In genomic region chr16:67394271-67395104, GRCh38 we compare ENCODE assay signal across 9 cellular contexts. TPM values are rescaled to one million over a fixed set of nuclear protein-coding genes. Genes with fewer than 3 reads are reported as not detected.
DNase-seq lines count a peak whose midpoint lies in the region; ATAC-seq, FAIRE-seq and TF ChIP-seq lines count a peak whose summit lies in the region.
"Had no signal": no experiment of that assay in that cellular context is flagged by ENCODE, and none has a peak within 500 bp of the region (broad histone marks: within the 10 kb centered on the region; RNA-seq: fewer than 3 reads in every experiment).

No MANE protein-coding gene starts in this region.

- no peaks in the 10 kb centered on the region for H4K20me1 ChIP-seq in IMR-90 (ENCODE audit: insufficient read depth, low read length)

- no peak for FAIRE-seq in kidney (lab: Jason Lieb, UNC)

- H2AK5ac ChIP-seq in IMR-90 (ENCODE audit: low read depth, low read length) = no peak overlapping the region

- POLR2A ChIA-PET in IMR-90 (lab: Charles Lee; ENCODE audit: unreplicated experiment) = interaction anchor here (0.8 kb wide), 1 partner anchor 134 kb away, joined by 3 read pairs; no protein-coding TSS in a partner anchor

- H3K23ac ChIP-seq in IMR-90 (ENCODE audit: low read depth, low read length) = no peak overlapping the region

- no peak overlapping the region for H2BK20ac ChIP-seq in IMR-90 (ENCODE audit: low read depth, low read length)

- intact Hi-C loops in IMR-90 (cut with micrococcal nuclease) = loop anchor here (5.0 kb wide), 1 partner anchor 147 kb away; the partner anchor contains the start of genes FHOD1 and SLC9A5
- intact Hi-C loops in kidney (cut with DNase I) = no loop called here

- H3K4me1 ChIP-seq in IMR-90 (ENCODE audit: control insufficient read depth, insufficient read depth, low read length) (peaks cover 16% of the 10 kb centered on the region), kidney (ENCODE audit: control insufficient read depth in 1 of 2, insufficient read depth in 1 of 2, low read depth in 1 of 2, low read length in 2 of 2) (peaks cover 0 to 36% of the 10 kb centered on the region in 2 donors), subcutaneous abdominal adipose tissue (ENCODE audit: control insufficient read depth in 5 of 5, insufficient read depth in 5 of 5, low read length in 5 of 5) (peaks cover 12 to 98% (median 82%) of the 10 kb centered on the region in 5 donors)

- H3K56ac ChIP-seq in IMR-90 (ENCODE audit: extremely low read depth, insufficient read depth, low read length) = no peak overlapping the region

- no peak for TF ChIP-seq POLR2A in IMR-90 (IDR thresholded peaks at IDR 0.05; ENCODE audit: low read depth, low read length)

- H3K27me3 ChIP-seq in IMR-90 (ENCODE audit: control insufficient read depth, insufficient read depth, low read length) = no peaks in the 10 kb centered on the region
- peaks cover 0 to 44% (median 21%) of the 10 kb centered on the region in 5 donors for H3K27me3 ChIP-seq in subcutaneous abdominal adipose tissue (ENCODE audit: control insufficient read depth in 5 of 5, insufficient read depth in 4 of 5, low read length in 5 of 5)

- no peak for TF ChIP-seq RAD21 in IMR-90 (IDR thresholded peaks at IDR 0.05; ENCODE audit: low read length)

- no peaks in the 10 kb centered on the region for H3K36me3 ChIP-seq in IMR-90 (ENCODE audit: control insufficient read depth, insufficient read depth, low read length)
- no peaks in the 10 kb centered on the region for H3K36me3 ChIP-seq in kidney (ENCODE audit: control insufficient read depth in 1 of 2, insufficient read depth in 2 of 2, low read length in 2 of 2)
- H3K36me3 ChIP-seq in subcutaneous abdominal adipose tissue (ENCODE audit: control insufficient read depth in 5 of 5, insufficient read depth in 5 of 5, low read length in 5 of 5) = peaks cover 0 to 13% (median 0%) of the 10 kb centered on the region in 5 donors

- H3K14ac ChIP-seq in IMR-90 (replicated peaks; ENCODE audit: low read depth, low read length) = no peak overlapping the region

- ATAC-seq in IMR-90 (ENCODE audit: low read depth) = no peak
- no peak for ATAC-seq in HG02610 (IDR thresholded peaks at IDR 0.05; ENCODE audit: unreplicated experiment)
- ATAC-seq in GM18870 (IDR thresholded peaks at IDR 0.05; ENCODE audit: unreplicated experiment) = no peak

- H2BK15ac ChIP-seq in IMR-90 (ENCODE audit: low read depth, low read length) = no peak overlapping the region

- 69% methylated on average over 34 of the region's 84 CpGs; no CpG with 5 or more reads in 1 of the 2 experiments for WGBS in IMR-90 (ENCODE audit: extremely low coverage in 2 of 2, insufficient read length in 1 of 2), 2 experiments

- H3K18ac ChIP-seq in IMR-90 (ENCODE audit: low read depth, low read length) = no peak overlapping the region

- H3K4me3 ChIP-seq in IMR-90 (ENCODE audit: insufficient read depth, low read depth, low read length) = no peak overlapping the region
- peak overlapping the region in 1 of 2 donors; percentile 40 for H3K4me3 ChIP-seq in kidney (ENCODE audit: low read length in 2 of 2)
- peak overlapping the region in 4 of 5 donors; percentile 56 to 82 (median 72) for H3K4me3 ChIP-seq in subcutaneous abdominal adipose tissue (ENCODE audit: low read depth in 1 of 5, low read length in 5 of 5)
- H3K4me3 ChIP-seq: lung had no signal

- H3K9ac ChIP-seq in IMR-90 (ENCODE audit: low read depth, low read length) (no peak overlapping the region), kidney (ENCODE audit: low read length in 2 of 2) (no peak overlapping the region), subcutaneous abdominal adipose tissue (ENCODE audit: low read length in 5 of 5) (peak overlapping the region in 2 of 5 donors; percentile 53 to 68)

- TF ChIP-seq CTCF in IMR-90 (conservative IDR thresholded peaks at IDR 0.05; ENCODE audit: low read depth, low read length) (no peak), kidney (IDR thresholded peaks at IDR 0.05; ENCODE audit: borderline replicate concordance, extremely low read depth, insufficient read depth) (no peak)

- H3K27ac ChIP-seq in IMR-90 (ENCODE audit: insufficient read depth, low read length) (no peak overlapping the region), angular gyrus (ENCODE audit: low read depth, low read length) (peak overlapping the region; percentile 74), kidney (ENCODE audit: low read depth in 2 of 2, low read length in 2 of 2) (peak overlapping the region in 1 of 2 donors; percentile 25), subcutaneous abdominal adipose tissue (ENCODE audit: low read depth, low read length) (no peak overlapping the region)

- no peak overlapping the region for H3K4ac ChIP-seq in IMR-90 (ENCODE audit: low read depth, low read length)

- DNase-seq in IMR-90 (no peak), kidney (peak; percentile 80), NCI-H2171 (lab: John Stamatoyannopoulos, UW) (no peak)
- DNase-seq: SHP77 had no signal

- H4K91ac ChIP-seq in IMR-90 (ENCODE audit: insufficient read depth, low read depth, low read length) = no peak overlapping the region

- no peaks in the 10 kb centered on the region for H3K79me1 ChIP-seq in IMR-90 (ENCODE audit: low read depth in 1 of 2, low read length in 2 of 2)

- H4K8ac ChIP-seq in IMR-90 (ENCODE audit: low read depth in 2 of 2, low read length in 2 of 2) = no peak overlapping the region; a peak in 1 of 4 replicates

- dilution Hi-C loops in IMR-90 (cut with HindIII; ENCODE audit: low sequenced_read_pairs, unreplicated experiment) = no loop called here

- no peak overlapping the region for H3K4me2 ChIP-seq in IMR-90 (ENCODE audit: low read depth, low read length)

- H3K9me3 ChIP-seq in IMR-90 (ENCODE audit: control insufficient read depth, insufficient read depth, low read length) = no peaks in the 10 kb centered on the region
- H3K9me3 ChIP-seq in kidney (ENCODE audit: control insufficient read depth in 1 of 2, low read length in 2 of 2) = no peaks in the 10 kb centered on the region
- no peaks in the 10 kb centered on the region for H3K9me3 ChIP-seq in subcutaneous abdominal adipose tissue (ENCODE audit: control insufficient read depth in 5 of 5, low read length in 5 of 5)

- H3K9me1 ChIP-seq in IMR-90 (ENCODE audit: insufficient read depth, low read length) = peaks cover 5% of the 10 kb centered on the region; the same call in 1 of the 2 replicates

- in situ Hi-C loops in IMR-90 (cut with MboI; ENCODE audit: low sequenced_read_pairs) = no loop called here

- no peak overlapping the region for H4K5ac ChIP-seq in IMR-90 (ENCODE audit: low read depth, low read length)

- CTCF ChIA-PET in IMR-90 (lab: Yijun Ruan, JAX) = no interaction called here

- no peak overlapping the region for H2BK5ac ChIP-seq in IMR-90 (ENCODE audit: low read depth, low read length, poor library complexity, severe bottlenecking)

- peak overlapping the region; percentile 31 for H2AK9ac ChIP-seq in IMR-90 (replicated peaks; ENCODE audit: low read depth, low read length, poor library complexity)

- H2BK120ac ChIP-seq in IMR-90 (ENCODE audit: low read depth, low read length) = no peak overlapping the region

- BruUV-seq in IMR-90 (replicated peaks; lab: Mats Ljungman, UMichigan) = no TSS peak

- no peak overlapping the region for H2AFZ ChIP-seq in IMR-90 (replicated peaks; ENCODE audit: low read length, poor library complexity)

TF ChIP-seq in IMR-90, 13 proteins besides CTCF, POLR2A, EP300 and RAD21 (continues in another document):
- TF ChIP-seq MXI1 (IDR thresholded peaks at IDR 0.05; ENCODE audit: borderline replicate concordance, low read depth, low read length) (no peak), NFE2L2 (IDR thresholded peaks at IDR 0.05; ENCODE audit: low read depth, low read length) (no peak), SMC3 (IDR thresholded peaks at IDR 0.05; ENCODE audit: low read depth, low read length) (no peak), BHLHE40 (IDR thresholded peaks at IDR 0.05; ENCODE audit: low read depth, low read length) (no peak), MAFK (IDR thresholded peaks at IDR 0.05; ENCODE audit: low read depth, low read length) (no peak), CEBPB (IDR thresholded peaks at IDR 0.05; ENCODE audit: low read depth, low read length) (no peak), USF2 (IDR thresholded peaks at IDR 0.05; ENCODE audit: low read depth, low read length) (no peak), CHD1 (IDR thresholded peaks at IDR 0.05; ENCODE audit: low read depth, low read length) (no peak), RFX5 (IDR thresholded peaks at IDR 0.05; ENCODE audit: low read depth, low read length) (no peak), MAZ (IDR thresholded peaks at IDR 0.05; ENCODE audit: borderline replicate concordance, low read depth, low read length) (no peak)

RNA-seq across cellular contexts. Expression of gene TPPP3, which starts 1.2 kb away (rescaled TPM):
- total RNA-seq in IMR-90 (2012; rRNA removed) (0.54 and 0.56 TPM in 2 replicates), kidney (8.2 TPM)
- polyA plus RNA-seq in IMR-90 (2012; rRNA removed) (2.2 and 2.4 TPM in 2 replicates), kidney (ENCODE audit: insufficient read depth, low read depth, low replicate concordance) (108 TPM)
- 2.0 and 3.4 TPM in 2 replicates for polyA plus RNA-seq in IMR-90 (2012; cell fraction: cytosol; rRNA removed)
- polyA plus RNA-seq in IMR-90 (2012; cell fraction: nucleus; rRNA removed; ENCODE audit: low replicate concordance) = 1.8 and 2.4 TPM in 2 replicates

RNA-seq across cellular contexts. Expression of gene ZDHHC1, which starts 21.8 kb away (rescaled TPM):
- total RNA-seq in IMR-90 (2012; rRNA removed) = 1.7 and 2.0 TPM in 2 replicates
- 5.9 and 6.1 TPM in 2 replicates for polyA plus RNA-seq in IMR-90 (2012; rRNA removed)
- 4.2 and 9.4 TPM in 2 replicates for polyA plus RNA-seq in IMR-90 (2012; cell fraction: cytosol; rRNA removed)
- polyA plus RNA-seq in IMR-90 (2012; cell fraction: nucleus; rRNA removed; ENCODE audit: low replicate concordance) = 16.9 and 38.6 TPM in 2 replicates
- 23.6 TPM for total RNA-seq in kidney
- polyA plus RNA-seq in kidney (ENCODE audit: insufficient read depth, low read depth, low replicate concordance) = 14.6 TPM

RNA-seq across cellular contexts. Expression of gene HSD11B2, which starts 36.4 kb away (rescaled TPM):
- not detected in 2 replicates for total RNA-seq in IMR-90 (2012; rRNA removed)
- 0.26 and 0.27 TPM in 2 replicates for polyA plus RNA-seq in IMR-90 (2012; rRNA removed)
- polyA plus RNA-seq in IMR-90 (2012; cell fraction: cytosol; rRNA removed) = 0.12 TPM in 1 of 2 replicates, not detected in the other
- polyA plus RNA-seq in IMR-90 (2012; cell fraction: nucleus; rRNA removed; ENCODE audit: low replicate concordance) = 0.47 and 0.60 TPM in 2 replicates
- total RNA-seq in kidney = 139 TPM
- polyA plus RNA-seq in kidney (ENCODE audit: insufficient read depth, low read depth, low replicate concordance) = 1,022 TPM

Comparison
In these comparisons a context has a peak if more than half of its experiments do, and no peak if none do; other contexts are left out.
1. RNA of gene HSD11B2, which starts 36.4 kb away (total RNA-seq): 139 TPM in kidney (single experiment); not detected in IMR-90; every median in the first group is over 100 times any median in the second.